In genomic region chr18:5830902-5831301, GRCh38 we compare ENCODE assay signal across 2 cellular contexts.
DNase-seq lines count a peak whose midpoint lies in the region; ATAC-seq and TF ChIP-seq lines count a peak whose summit lies in the region.
"Not testable (repeated sequence)": the region's sequence is repeated elsewhere in the genome, so short reads cannot be mapped to it uniquely, and the experiment has no call there.

No MANE protein-coding gene starts in this region.

- not testable (repeated sequence) for H3K27ac ChIP-seq in HEK293 (ENCODE audit: extremely low read depth, low read depth, low read length)

- POLR2A ChIA-PET in HEK293 (lab: Yijun Ruan, JAX); WTC11 (lab: Charles Lee): not testable (repeated sequence)

- not testable (repeated sequence) for H3K4me1 Mint-ChIP-seq in WTC11

- H3K27me3 Mint-ChIP-seq in WTC11 (ENCODE audit: low read depth): not testable (repeated sequence)

- not testable (repeated sequence) for H3K4me3 Mint-ChIP-seq in WTC11

- not testable (repeated sequence) for H3K36me3 ChIP-seq in HEK293 (ENCODE audit: control insufficient read depth in 2 of 2, insufficient read depth in 1 of 2, low read length in 2 of 2)

- H3K9me3 Mint-ChIP-seq in WTC11: not testable (repeated sequence)

- not testable (repeated sequence) for H3K4me1 ChIP-seq in HEK293 (ENCODE audit: control insufficient read depth, insufficient read depth, low read length)

- ATAC-seq in WTC11: not testable (repeated sequence)

- not testable (repeated sequence) for H3K36me3 Mint-ChIP-seq in WTC11

- not testable (repeated sequence) for TF ChIP-seq CTCF in HEK293 (tag by site-specific recombination; IDR thresholded peaks at IDR 0.05); WTC11 (IDR thresholded peaks at IDR 0.05)

- H3K27ac Mint-ChIP-seq in WTC11: not testable (repeated sequence)

- DNase-seq in WTC11 (ENCODE audit: low spot score): not testable (repeated sequence)

- H3K4me3 ChIP-seq in HEK293 (ENCODE audit: low read depth, low read length): not testable (repeated sequence)

- H3K9me3 ChIP-seq in HEK293 (ENCODE audit: control insufficient read depth, insufficient read depth, low read depth, low read length): not testable (repeated sequence)

- CTCF ChIA-PET in HEK293 (lab: Yijun Ruan, JAX): interaction anchor here (0.7 to 1.2 kb wide), 2 partner anchors 10 to 540 kb away, joined by 3 to 6 read pairs; no protein-coding TSS in a partner anchor
- CTCF ChIA-PET in WTC11 (lab: Charles Lee): not testable (repeated sequence)

TF ChIP-seq in HEK293, 187 proteins besides CTCF, POLR2A, EP300 and RAD21:
- peak; percentile 63; the same call in 1 of the 2 replicates for TF ChIP-seq ZNF366 (tag by site-specific recombination; conservative IDR thresholded peaks at IDR 0.05)

TF ChIP-seq in WTC11, 78 proteins besides CTCF, POLR2A, EP300 and RAD21:
- TF ChIP-seq ZNF512 (CRISPR knock-in tag; IDR thresholded peaks at IDR 0.05; ENCODE audit: borderline replicate concordance): peak; percentile 91
